In the genomic region with DNA sequence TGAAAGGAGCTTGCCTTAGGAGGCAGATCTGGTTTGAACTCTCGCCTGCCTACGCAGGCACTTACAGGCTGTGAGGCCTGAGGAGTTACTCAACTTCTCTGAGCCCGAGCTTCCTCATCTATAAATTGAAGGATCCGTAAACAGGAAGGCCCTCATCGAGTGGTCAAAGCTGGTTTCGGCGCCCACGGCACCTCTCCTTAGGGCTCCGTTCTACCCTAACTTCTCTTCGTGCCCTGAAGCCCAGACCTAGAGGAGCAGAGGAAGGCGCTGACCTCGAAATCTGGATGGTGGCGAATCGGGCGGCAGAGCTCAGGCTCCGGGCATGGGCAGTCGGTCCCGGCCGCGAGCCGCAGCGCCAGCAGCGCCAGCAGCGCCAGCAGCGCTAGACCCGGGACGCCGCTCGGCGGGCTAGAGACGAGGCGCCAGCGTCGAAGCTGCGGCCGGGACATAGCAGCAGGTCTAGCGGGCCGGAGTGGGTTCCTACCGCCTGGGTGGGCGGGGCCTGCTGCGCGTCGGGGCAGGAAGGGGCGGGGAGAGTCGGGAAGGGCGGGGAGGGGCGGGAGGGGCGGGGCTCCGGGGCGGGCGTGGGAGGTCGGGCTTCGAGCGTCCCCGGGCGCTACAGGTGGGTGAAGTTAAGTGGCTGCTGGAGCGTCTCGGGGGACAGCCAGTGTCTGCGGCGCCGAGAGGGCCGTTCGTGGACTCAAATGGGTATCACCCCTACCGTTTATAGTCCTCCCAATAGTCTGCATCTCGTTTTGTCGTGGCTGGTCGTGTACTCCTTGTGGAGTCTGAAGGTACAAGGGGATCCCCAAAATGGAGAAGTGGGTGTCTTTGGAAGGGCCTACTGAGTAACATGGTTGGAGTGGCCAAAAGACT, we compare ENCODE assay signal across 8 cellular contexts. TPM values are rescaled to one million over a fixed set of nuclear protein-coding genes. Genes with fewer than 3 reads are reported as not detected.
DNase-seq lines count a peak whose midpoint lies in the region; ATAC-seq and TF ChIP-seq lines count a peak whose summit lies in the region.

TSS of gene CTBS (minus strand) at position 474 of the 876 bp plus-strand sequence. CDS start at position 449, 25 bp downstream.

- H3F3A ChIP-seq in DOHH2 (ENCODE audit: control insufficient read depth, insufficient read depth): peaks cover 5% of the 10 kb centered on the region

- intact Hi-C loops in activated T-helper 2 cell treated with anti-CD3 and anti-CD28 coated beads, Interferon-gamma antibody, Interleukin-2, Interleukin-4, amounts not matched to agents 10 μg/mL and 5 μg/mL and 100 μg/mL, durations not matched to agents 14 hours and 24 hours and 36 hours (cut with micrococcal nuclease): loop anchor here (1.0 to 10.0 kb wide), 11 partner anchors 25 to 703 kb away; partner anchors contain the start of genes BCL10, C1orf52, GNG5 and MCOLN2

- no peaks in the 10 kb centered on the region for H4K20me1 ChIP-seq in DOHH2 (ENCODE audit: control insufficient read depth, insufficient read depth, low read depth, low read length)

- peak within 1 kb of the TSS; percentile 75 for H3K27ac ChIP-seq in DOHH2 (ENCODE audit: low read depth, low read length)
- H3K27ac ChIP-seq in KOPT-K1 (ENCODE audit: low read depth, low read length, poor library complexity, severe bottlenecking): peak within 1 kb of the TSS; percentile 87

- ATAC-seq in GM21825 (IDR thresholded peaks at IDR 0.05; ENCODE audit: unreplicated experiment): peak; percentile 83
- peak; percentile 89 to 90 for ATAC-seq in naive thymus-derived CD8-positive, alpha-beta T cell

- H3K79me2 ChIP-seq in DOHH2 (ENCODE audit: control insufficient read depth, low read length): peaks cover 15% of the 10 kb centered on the region

- DNase-seq in RPMI8226 (peak; percentile 89), fibroblast of mammary gland (ENCODE audit: low read depth) (peak; percentile 90)
- peak; percentile 76 for DNase-seq in activated T-helper 2 cell treated with anti-CD3 and anti-CD28 coated beads, Interferon-gamma antibody, Interleukin-2, Interleukin-4, amounts not matched to agents 10 μg/mL and 5 μg/mL and 100 μg/mL, durations not matched to agents 14 hours and 24 hours and 36 hours (ENCODE audit: low spot score)
- peak; percentile 71 to 92 (median 84) for DNase-seq in naive thymus-derived CD8-positive, alpha-beta T cell
- DNase-seq in stimulated activated naive CD4-positive, alpha-beta T cell (lab: John Stamatoyannopoulos, UW): peak; percentile 66 to 87 (median 80)

- no peaks in the 10 kb centered on the region for H3K27me3 ChIP-seq in DOHH2 (ENCODE audit: control insufficient read depth, low read length)

- peak within 1 kb of the TSS; percentile 100 for H3K27ac Mint-ChIP-seq in activated T-helper 2 cell treated with anti-CD3 and anti-CD28 coated beads, Interferon-gamma antibody, Interleukin-2, Interleukin-4, amounts not matched to agents 10 μg/mL and 5 μg/mL and 100 μg/mL, durations not matched to agents 14 hours and 24 hours and 36 hours
- peak within 1 kb of the TSS; percentile 98 to 100 (median 100) for H3K27ac Mint-ChIP-seq in naive thymus-derived CD8-positive, alpha-beta T cell

- H3K9me3 ChIP-seq in DOHH2 (ENCODE audit: control insufficient read depth, insufficient read depth, low read length): no peaks in the 10 kb centered on the region
- no peaks in the 10 kb centered on the region for H3K9me3 ChIP-seq in KOPT-K1 (ENCODE audit: insufficient read depth, low read length, poor library complexity, severe bottlenecking)

- H3K36me3 Mint-ChIP-seq in activated T-helper 2 cell treated with anti-CD3 and anti-CD28 coated beads, Interferon-gamma antibody, Interleukin-2, Interleukin-4, amounts not matched to agents 10 μg/mL and 5 μg/mL and 100 μg/mL, durations not matched to agents 14 hours and 24 hours and 36 hours (ENCODE audit: low read depth): peaks cover 37% of the 10 kb centered on the region
- H3K36me3 Mint-ChIP-seq in naive thymus-derived CD8-positive, alpha-beta T cell: peaks cover 0 to 19% (median 11%) of the 10 kb centered on the region in 3 donors

- H3K27me3 Mint-ChIP-seq in activated T-helper 2 cell treated with anti-CD3 and anti-CD28 coated beads, Interferon-gamma antibody, Interleukin-2, Interleukin-4, amounts not matched to agents 10 μg/mL and 5 μg/mL and 100 μg/mL, durations not matched to agents 14 hours and 24 hours and 36 hours (ENCODE audit: low read depth): no peaks in the 10 kb centered on the region
- no peaks in the 10 kb centered on the region for H3K27me3 Mint-ChIP-seq in naive thymus-derived CD8-positive, alpha-beta T cell

- H3K9me3 Mint-ChIP-seq in activated T-helper 2 cell treated with anti-CD3 and anti-CD28 coated beads, Interferon-gamma antibody, Interleukin-2, Interleukin-4, amounts not matched to agents 10 μg/mL and 5 μg/mL and 100 μg/mL, durations not matched to agents 14 hours and 24 hours and 36 hours: peaks cover 9% of the 10 kb centered on the region
- no peaks in the 10 kb centered on the region for H3K9me3 Mint-ChIP-seq in naive thymus-derived CD8-positive, alpha-beta T cell

- TF ChIP-seq CTCF in DOHH2 (IDR thresholded peaks at IDR 0.05; ENCODE audit: low read depth, low read length, poor library complexity, severe bottlenecking) (no peak), fibroblast of mammary gland (conservative IDR thresholded peaks at IDR 0.05; ENCODE audit: control insufficient read depth, insufficient read depth, low read depth, low read length) (no peak)

- H3K4me1 Mint-ChIP-seq in activated T-helper 2 cell treated with anti-CD3 and anti-CD28 coated beads, Interferon-gamma antibody, Interleukin-2, Interleukin-4, amounts not matched to agents 10 μg/mL and 5 μg/mL and 100 μg/mL, durations not matched to agents 14 hours and 24 hours and 36 hours (ENCODE audit: low read depth): peaks cover 50% of the 10 kb centered on the region
- H3K4me1 Mint-ChIP-seq in naive thymus-derived CD8-positive, alpha-beta T cell: peaks cover 33 to 50% (median 40%) of the 10 kb centered on the region in 4 donors

- H3K4me2 ChIP-seq in DOHH2 (ENCODE audit: low read length): peak within 1 kb of the TSS; percentile 80

- POLR2A ChIA-PET in naive thymus-derived CD8-positive, alpha-beta T cell (lab: Charles Lee): interaction anchor here (0.9 to 5.0 kb wide), 19 partner anchors 9 to 430 kb away, joined by 3 to 41 read pairs (median 4); partner anchors contain the start of genes GNG5, PRKACB, RPF1 and SPATA1

- no peaks in the 10 kb centered on the region for H3K9me2 ChIP-seq in DOHH2 (replicated peaks; ENCODE audit: control insufficient read depth, low read length)

- H3K36me3 ChIP-seq in DOHH2 (ENCODE audit: control insufficient read depth, low read length) (peaks cover 13% of the 10 kb centered on the region), KOPT-K1 (ENCODE audit: insufficient read depth, low read length) (peaks cover 18% of the 10 kb centered on the region)

- peaks cover 21% of the 10 kb centered on the region for H3K4me1 ChIP-seq in DOHH2 (ENCODE audit: control insufficient read depth, low read length)

- H3K4me3 Mint-ChIP-seq in activated T-helper 2 cell treated with anti-CD3 and anti-CD28 coated beads, Interferon-gamma antibody, Interleukin-2, Interleukin-4, amounts not matched to agents 10 μg/mL and 5 μg/mL and 100 μg/mL, durations not matched to agents 14 hours and 24 hours and 36 hours (ENCODE audit: low read depth): peak within 1 kb of the TSS; percentile 97
- H3K4me3 Mint-ChIP-seq in naive thymus-derived CD8-positive, alpha-beta T cell: peak within 1 kb of the TSS; percentile 95 to 99 (median 98)

- H3K4me3 ChIP-seq in DOHH2 (ENCODE audit: low read length) (peak within 1 kb of the TSS; percentile 84), fibroblast of mammary gland (ENCODE audit: control insufficient read depth, low read depth, low read length) (peak within 1 kb of the TSS; percentile 71)

RNA-seq across cellular contexts. Expression of gene CTBS, which starts in this region (rescaled TPM):
- total RNA-seq in activated T-helper 2 cell treated with anti-CD3 and anti-CD28 coated beads, Interferon-gamma antibody, Interleukin-2, Interleukin-4, amounts not matched to agents 10 μg/mL and 5 μg/mL and 100 μg/mL, durations not matched to agents 14 hours and 24 hours and 36 hours: 14.1 and 15.1 TPM in 2 replicates
- 10 to 100 TPM; 18.0 to 19.8 TPM for total RNA-seq in naive thymus-derived CD8-positive, alpha-beta T cell
- polyA plus RNA-seq in naive thymus-derived CD8-positive, alpha-beta T cell: 10 to 100 TPM; 16.3 to 21.1 (median 18.2) TPM

Comparison
In these comparisons a context has a peak if more than half of its experiments do, and no peak if none do; other contexts are left out.
1. Peak in every context shown above with its lines: DNase-seq, ATAC-seq, H3K4me3 ChIP-seq and H3K27ac ChIP-seq.